ENCODE assay signal across 29 cellular contexts in the genomic region with DNA sequence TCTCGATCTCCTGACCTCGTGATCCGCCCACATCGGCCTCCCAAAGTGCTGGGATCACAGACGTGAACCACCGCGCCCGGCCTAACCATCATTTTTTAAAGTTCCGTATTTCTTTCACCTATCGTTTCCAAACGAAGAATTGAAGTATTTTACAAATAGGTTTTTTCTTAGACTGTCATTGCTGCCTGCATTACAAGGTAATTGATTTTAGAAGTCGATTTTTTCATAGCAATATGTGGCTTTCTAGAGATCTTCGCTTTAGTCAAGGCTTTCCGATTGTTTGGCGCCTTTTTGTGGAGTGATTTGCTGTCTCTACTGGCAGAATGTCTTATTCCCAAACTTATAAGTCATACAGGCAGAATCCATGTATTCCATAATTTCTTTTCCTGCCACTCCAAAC.
DNase-seq lines count a peak whose midpoint lies in the region; ATAC-seq, FAIRE-seq and TF ChIP-seq lines count a peak whose summit lies in the region.
"Had no signal": no experiment of that assay in that cellular context is flagged by ENCODE, and none has a peak within 500 bp of the region (broad histone marks: within the 10 kb centered on the region; RNA-seq: fewer than 3 reads in every experiment).

No MANE protein-coding gene starts in this region.

- H3K79me2 ChIP-seq in K562 (ENCODE audit: control insufficient read depth, insufficient read depth, low read length) = no peaks in the 10 kb centered on the region

- no peak overlapping the region for H3K27ac ChIP-seq in K562 (ENCODE audit: extremely low read depth, low read depth, low read length)
- H3K27ac ChIP-seq: 22Rv1; A549; BLaER1; BLaER1 treated with 17β-estradiol and CSF1 and Interleukin-3, amounts not matched to agents 10 nM and 100 nM; C4-2B had no signal

- no peak for FAIRE-seq in K562 (lab: Jason Lieb, UNC)
- FAIRE-seq: A204.1, A549, D721Med had no signal

- H3K27me3 ChIP-seq in K562 (ENCODE audit: control insufficient read depth in 2 of 2, insufficient read depth in 2 of 2, low read length in 2 of 2) = peaks cover 2 to 18% of the 10 kb centered on the region in 2 experiments

- H3K4me1 ChIP-seq in K562 (replicated peaks in 1 of 2; ENCODE audit: control insufficient read depth in 2 of 2, insufficient read depth in 2 of 2, low read length in 2 of 2) = peaks cover 0 to 3% of the 10 kb centered on the region in 2 experiments; a peak in 2 of 5 replicates

- no peaks in the 10 kb centered on the region for H3K9me1 ChIP-seq in K562 (ENCODE audit: control insufficient read depth, insufficient read depth, low read length)

- no peaks in the 10 kb centered on the region for H3K36me3 ChIP-seq in K562 (ENCODE audit: control insufficient read depth, insufficient read depth, low read length)
- H3K36me3 ChIP-seq: BE2C; BLaER1; BLaER1 treated with 17β-estradiol and CSF1 and Interleukin-3, amounts not matched to agents 10 nM and 100 nM had no signal

- TF ChIP-seq CTCF in K562 (IDR thresholded peaks at IDR 0.05 in 2 of 3, conservative IDR thresholded peaks at IDR 0.05 in 1 of 3; ENCODE audit: insufficient read depth in 2 of 3, low read depth in 1 of 3, low read length in 3 of 3) = no peak

- no peak overlapping the region for H3K4me2 ChIP-seq in K562 (ENCODE audit: insufficient read depth, low read length)
- H3K4me2 ChIP-seq: A549; BLaER1; BLaER1 treated with 17β-estradiol and CSF1 and Interleukin-3, amounts not matched to agents 10 nM and 100 nM had no signal

- no peak for TF ChIP-seq RAD21 in K562 (CRISPR knock-in tag; conservative IDR thresholded peaks at IDR 0.05 in 1 of 2, IDR thresholded peaks at IDR 0.05 in 1 of 2)

- H4K20me1 ChIP-seq in K562 (replicated peaks; ENCODE audit: control insufficient read depth, insufficient read depth, low read length) = no peaks in the 10 kb centered on the region
- H4K20me1 ChIP-seq: BLaER1; BLaER1 treated with 17β-estradiol and CSF1 and Interleukin-3, amounts not matched to agents 10 nM and 100 nM had no signal

- CTCF ChIA-PET in K562 (lab: Yijun Ruan, JAX; ENCODE audit: low intra/inter-chr PET ratio) = no interaction called here

- TF ChIP-seq POLR2A in K562 (conservative IDR thresholded peaks at IDR 0.05) = no peak

- no peak overlapping the region for H3K4me3 ChIP-seq in K562
- H3K4me3 ChIP-seq: A549; BLaER1; BLaER1 treated with 17β-estradiol and CSF1 and Interleukin-3, amounts not matched to agents 10 nM and 100 nM had no signal

- in situ Hi-C loops in K562 (cut with MboI) = no loop called here

- H3K9ac ChIP-seq in K562 (ENCODE audit: insufficient read depth in 1 of 2, low read depth in 2 of 2, low read length in 2 of 2) = no peak overlapping the region
- H3K9ac ChIP-seq: BLaER1; BLaER1 treated with 17β-estradiol and CSF1 and Interleukin-3, amounts not matched to agents 10 nM and 100 nM had no signal

- H2AFZ ChIP-seq in K562 (ENCODE audit: low read depth, low read length) = no peak overlapping the region

- H3K9me3 ChIP-seq in K562 (replicated peaks; ENCODE audit: control insufficient read depth, insufficient read depth, low read depth, low read length) = no peaks in the 10 kb centered on the region
- H3K9me3 ChIP-seq: A549; BE2C; BLaER1; BLaER1 treated with 17β-estradiol and CSF1 and Interleukin-3, amounts not matched to agents 10 nM and 100 nM; Caco-2 had no signal

- BruUV-seq in K562 (replicated peaks; lab: Mats Ljungman, UMichigan) = no TSS peak

- no peak for DNase-seq in K562 (ENCODE audit: extremely low read depth in 1 of 4, low spot score in 3 of 4)
- DNase-seq in NCI-H1694 (lab: John Stamatoyannopoulos, UW) = no peak
- DNase-seq: 8988T; ACHN; AML-193; BE2C; C1 segment of cervical spinal cord; Caco-2; Calu3; CD4-positive, alpha-beta memory T cell; CD4-positive, alpha-beta T cell; CD4-positive, CD25-positive, alpha-beta regulatory T cell; CD8-positive, alpha-beta memory T cell; CD8-positive, alpha-beta T cell; COR-L47; DMS 273 treated with DMSO at 0.1 percent for 48 hours; DMS153; DMS53; DMS79; DMS79 treated with DMSO at 0.1 percent for 48 hours; DND-41; EL had no signal

- intact Hi-C loops in K562 (cut with micrococcal nuclease) = no loop called here

- POLR2A ChIA-PET in K562 (lab: Yijun Ruan, JAX) = no interaction called here

- WGBS in K562 (ENCODE audit: insufficient coverage, low coverage, missing lambda C conversion rate) = 7% methylated on average over 10 of the region's 15 CpGs

- no peak for ATAC-seq in K562
- ATAC-seq: A549; CD8-positive, alpha-beta T cell had no signal

- no peak for TF ChIP-seq EP300 in K562 (IDR thresholded peaks at IDR 0.05; ENCODE audit: low read length)

TF ChIP-seq in K562, 482 proteins besides CTCF, POLR2A, EP300 and RAD21:
- TF ChIP-seq KAT7 (CRISPR knock-in tag; IDR thresholded peaks at IDR 0.05; ENCODE audit: borderline replicate concordance) (no peak), CBX8 (IDR thresholded peaks at IDR 0.05; ENCODE audit: borderline replicate concordance, extremely low read depth, low read depth, low read length, poor library complexity, severe bottlenecking) (peak; percentile 84), SIRT6 (IDR thresholded peaks at IDR 0.05; ENCODE audit: low read depth, low read length) (no peak), ZBTB7A (IDR thresholded peaks at IDR 0.05; ENCODE audit: borderline replicate concordance, control insufficient read depth, low read depth, low read length) (no peak), CBX2 (IDR thresholded peaks at IDR 0.05; ENCODE audit: insufficient read depth, low read length, poor library complexity, severe bottlenecking) (peak; percentile 55)
